In genomic region chr7:123846217-123846891, GRCh38 we compare ENCODE assay signal across 17 cellular contexts. TPM values are rescaled to one million over a fixed set of nuclear protein-coding genes. Genes with fewer than 3 reads are reported as not detected.
DNase-seq lines count a peak whose midpoint lies in the region; ATAC-seq, FAIRE-seq and TF ChIP-seq lines count a peak whose summit lies in the region.
"Had no signal": no experiment of that assay in that cellular context is flagged by ENCODE, and none has a peak within 500 bp of the region (broad histone marks: within the 10 kb centered on the region; RNA-seq: fewer than 3 reads in every experiment).

No MANE protein-coding gene starts in this region.

- peak; percentile 59 for ATAC-seq in GM21423 (IDR thresholded peaks at IDR 0.05; ENCODE audit: unreplicated experiment)
- ATAC-seq in omental fat pad (ENCODE audit: low FRiP score), result no peak
- ATAC-seq: CD8-positive, alpha-beta T cell had no signal

- intact Hi-C loops in endothelial cell of umbilical vein (cut with micrococcal nuclease), result loop anchor here (5.0 kb wide), 1 partner anchor 34 kb away; no protein-coding TSS in a partner anchor

- peak; percentile 25 for DNase-seq in NT2/D1 (ENCODE audit: low read depth, low spot score)
- peak; percentile 40 for DNase-seq in endothelial cell of umbilical vein (ENCODE audit: low read depth, low spot score)
- DNase-seq in renal cortical epithelial cell (ENCODE audit: low read depth), result peak; percentile 71
- DNase-seq in HPDE6-E6E7 (ENCODE audit: extremely low spot score), result no peak
- DNase-seq in GM19240 (ENCODE audit: insufficient read length, low spot score), result no peak
- no peak for DNase-seq in omental fat pad (ENCODE audit: low spot score)
- DNase-seq: CD8-positive, alpha-beta T cell; foreskin melanocyte; GF-D8; MM.1S; NCI-H748 treated with DMSO at 0.1 percent for 48 hours; SHP77 treated with DMSO at 0.1 percent for 48 hours; substantia nigra had no signal

- H3K9me3 ChIP-seq in NT2/D1 (ENCODE audit: insufficient read depth, low read length) (no peaks in the 10 kb centered on the region), endothelial cell of umbilical vein (replicated peaks; ENCODE audit: control insufficient read depth, insufficient read depth, low read length) (no peaks in the 10 kb centered on the region)

- H3K9me1 ChIP-seq in endothelial cell of umbilical vein (replicated peaks; ENCODE audit: control insufficient read depth, extremely low read depth, insufficient read depth, low read length), result peaks cover 2% of the 10 kb centered on the region

- dilution Hi-C loops in endothelial cell of umbilical vein (cut with MboI; ENCODE audit: extremely low pct_ligation_motif_present, low sequenced_read_pairs), result no loop called here

- no peak overlapping the region for H3K4me3 ChIP-seq in NT2/D1 (ENCODE audit: insufficient read length, low read depth)
- no peak overlapping the region for H3K4me3 ChIP-seq in endothelial cell of umbilical vein (replicated peaks in 1 of 3; ENCODE audit: insufficient read depth in 1 of 3, low read depth in 1 of 3, low read length in 3 of 3)

- H3K27me3 ChIP-seq in NT2/D1 (ENCODE audit: insufficient read depth, insufficient read length) (no peaks in the 10 kb centered on the region), endothelial cell of umbilical vein (ENCODE audit: control insufficient read depth in 2 of 2, insufficient read depth in 2 of 2, low read length in 2 of 2) (no peaks in the 10 kb centered on the region)

- H3K9ac ChIP-seq in NT2/D1 (ENCODE audit: insufficient read length, low read depth), result no peak overlapping the region
- H3K9ac ChIP-seq in endothelial cell of umbilical vein (replicated peaks; ENCODE audit: extremely low read depth, insufficient read depth, low read length), result no peak overlapping the region

- H2AFZ ChIP-seq in endothelial cell of umbilical vein (ENCODE audit: low read depth, low read length), result no peak overlapping the region

- FAIRE-seq in endothelial cell of umbilical vein (lab: Jason Lieb, UNC), result no peak
- FAIRE-seq: TTC549 had no signal

- no peak for TF ChIP-seq POLR2A in endothelial cell of umbilical vein (IDR thresholded peaks at IDR 0.05; ENCODE audit: low read depth, low read length)

- POLR2A ChIA-PET in endothelial cell of umbilical vein (lab: Charles Lee), result no interaction called here

- no peak overlapping the region for H3K4me2 ChIP-seq in endothelial cell of umbilical vein (ENCODE audit: insufficient read depth, low read length)

- no peaks in the 10 kb centered on the region for H3K79me2 ChIP-seq in endothelial cell of umbilical vein (ENCODE audit: control insufficient read depth, insufficient read depth, low read length)

- CTCF ChIA-PET in endothelial cell of umbilical vein (lab: Charles Lee), result interaction anchor here (0.6 to 3.2 kb wide), 6 partner anchors 10 to 164 kb away, joined by 3 to 14 read pairs (median 4); no protein-coding TSS in a partner anchor

- H3K27ac ChIP-seq in endothelial cell of umbilical vein (ENCODE audit: insufficient read depth, low read depth, low read length), result no peak overlapping the region

- no peak for TF ChIP-seq CTCF in endothelial cell of umbilical vein (IDR thresholded peaks at IDR 0.05; ENCODE audit: extremely low read depth in 1 of 2, insufficient read depth in 1 of 2, low read depth in 1 of 2, low read length in 2 of 2)
- TF ChIP-seq CTCF in omental fat pad (IDR thresholded peaks at IDR 0.05), result no peak

- no peaks in the 10 kb centered on the region for H4K20me1 ChIP-seq in endothelial cell of umbilical vein (replicated peaks; ENCODE audit: control insufficient read depth, extremely low read depth, insufficient read depth, low read length)

- H3K36me3 ChIP-seq in NT2/D1 (ENCODE audit: insufficient read depth, insufficient read length, low read length) (no peaks in the 10 kb centered on the region), endothelial cell of umbilical vein (ENCODE audit: control insufficient read depth in 2 of 2, extremely low read depth in 1 of 2, insufficient read depth in 2 of 2, low read length in 2 of 2) (no peaks in the 10 kb centered on the region)

- BruUV-seq in endothelial cell of umbilical vein (replicated peaks; lab: Mats Ljungman, UMichigan), result no TSS peak

- no peaks in the 10 kb centered on the region for H3K4me1 ChIP-seq in NT2/D1 (ENCODE audit: insufficient read depth, insufficient read length)
- H3K4me1 ChIP-seq in endothelial cell of umbilical vein (ENCODE audit: control insufficient read depth, extremely low read depth, insufficient read depth, low read length), result no peaks in the 10 kb centered on the region

TF ChIP-seq in endothelial cell of umbilical vein, 7 proteins besides CTCF, POLR2A, EP300 and RAD21:
- TF ChIP-seq JUN (IDR thresholded peaks at IDR 0.05; ENCODE audit: borderline replicate concordance, insufficient read depth, insufficient read length, low read depth) (no peak), MAX (IDR thresholded peaks at IDR 0.05; ENCODE audit: insufficient read depth, insufficient read length) (no peak), EZH2 (IDR thresholded peaks at IDR 0.05; ENCODE audit: borderline replicate concordance, low read depth, low read length, severe bottlenecking) (no peak), GATA2 (IDR thresholded peaks at IDR 0.05; ENCODE audit: insufficient read depth, insufficient read length, low read depth, low read length) (no peak), FOS (IDR thresholded peaks at IDR 0.05; ENCODE audit: borderline replicate concordance, insufficient read depth, low read length) (no peak), POLR2AphosphoS5 (IDR thresholded peaks at IDR 0.05; ENCODE audit: insufficient read depth, low read depth, low read length) (no peak), MYC (IDR thresholded peaks at IDR 0.05; ENCODE audit: low read depth, low read length) (no peak)

RNA-seq across cellular contexts. Expression of gene HYAL4, which starts 1.4 kb away (rescaled TPM):
- total RNA-seq in endothelial cell of umbilical vein (not detected in 2 replicates), renal cortical epithelial cell (not detected in 2 replicates), omental fat pad (not detected)
- not detected in 2 replicates for polyA plus RNA-seq in endothelial cell of umbilical vein
- polyA plus RNA-seq in endothelial cell of umbilical vein (2011; cell fraction: cytosol; rRNA removed), result not detected in 2 replicates
- not detected in 2 replicates for polyA plus RNA-seq in endothelial cell of umbilical vein (2011; cell fraction: nucleus; rRNA removed)
- polyA plus RNA-seq in endothelial cell of umbilical vein (2012), result 0.17 and 0.78 TPM in 2 replicates
- not detected in 2 replicates for polyA minus RNA-seq in endothelial cell of umbilical vein
- not detected for polyA minus RNA-seq in endothelial cell of umbilical vein (2011; cell fraction: cytosol; rRNA and poly(A)+ RNA removed)
- not detected in 2 replicates for polyA minus RNA-seq in endothelial cell of umbilical vein (2011; cell fraction: nucleus; rRNA and poly(A)+ RNA removed)
- total RNA-seq: CD8-positive, alpha-beta T cell; kidney epithelial cell; natural killer cell treated with Interleukin-12 subunit alpha and Interleukin-12 subunit beta and Interleukin-15 and Interleukin-18, amount 100 ng/mL, for 72 hours had no signal

Comparison
In these comparisons a context has a peak if more than half of its experiments do, and no peak if none do; other contexts are left out.
1. DNase-seq: peak in NT2/D1 (single experiment), endothelial cell of umbilical vein (single experiment) and renal cortical epithelial cell (single experiment); none in HPDE6-E6E7 (single experiment), GM19240 (single experiment) and omental fat pad (single experiment).